ENCODE assay signal across 22 cellular contexts in genomic region chr21:41625428-41625827, GRCh38.
"Had no signal": no experiment of that assay in that cellular context is flagged by ENCODE, and none has a peak within 500 bp of the region (broad histone marks: within the 10 kb centered on the region; RNA-seq: fewer than 3 reads in every experiment).

No MANE protein-coding gene starts in this region.

- ATAC-seq: heart right ventricle, left cardiac atrium, left lobe of liver, left ventricle myocardium superior, pancreas, upper lobe of right lung had no signal

- H3K27ac Mint-ChIP-seq: mesothelial cell of epicardium; nephron; stimulated activated naive CD8-positive, alpha-beta T cell treated with anti-CD3 and anti-CD28 coated beads, Interleukin-15, Interleukin-2, amounts not matched to agents 100 ng/mL and 50 ng/mL, for 24 hours had no signal

- H3K36me3 Mint-ChIP-seq: mesothelial cell of epicardium, naive B cell had no signal

- H3K4me1 Mint-ChIP-seq: mesothelial cell of epicardium, naive B cell, nephron, neural crest cell had no signal

- H3K9me3 Mint-ChIP-seq: neural crest cell; stimulated activated naive CD8-positive, alpha-beta T cell treated with anti-CD3 and anti-CD28 coated beads, Interleukin-15, Interleukin-2, amounts not matched to agents 100 ng/mL and 50 ng/mL, for 24 hours had no signal

- DNase-seq: heart right ventricle; islet precursor cell; left cardiac atrium; left ventricle myocardium superior; mesendoderm; naive B cell; nucleus accumbens; pancreas; right lobe of liver; stimulated activated CD4-positive, alpha-beta T cell treated with anti-CD3 and anti-CD28 coated beads, Interleukin-12 subunit alpha, Interleukin-12 subunit beta, amount 100 ng/mL, for 4 hours; stimulated activated CD4-positive, alpha-beta T cell treated with anti-CD3 and anti-CD28 coated beads, Interleukin-15, amount 100 ng/mL, for 24 hours; stimulated activated CD4-positive, alpha-beta T cell treated with anti-CD3 and anti-CD28 coated beads, Interleukin-2, amount 100 ng/mL, for 24 hours; stimulated activated CD4-positive, alpha-beta T cell treated with anti-CD3 and anti-CD28 coated beads, Interleukin-4, amount 100 ng/mL, for 1 hour; stimulated activated naive CD4-positive, alpha-beta T cell; tibial artery; trophoblast cell; upper lobe of right lung had no signal

- H3K4me3 Mint-ChIP-seq: mesothelial cell of epicardium; nephron; neural crest cell; stimulated activated naive CD8-positive, alpha-beta T cell treated with anti-CD3 and anti-CD28 coated beads, Interleukin-15, Interleukin-2, amounts not matched to agents 100 ng/mL and 50 ng/mL, for 24 hours had no signal
